In the genomic region with DNA sequence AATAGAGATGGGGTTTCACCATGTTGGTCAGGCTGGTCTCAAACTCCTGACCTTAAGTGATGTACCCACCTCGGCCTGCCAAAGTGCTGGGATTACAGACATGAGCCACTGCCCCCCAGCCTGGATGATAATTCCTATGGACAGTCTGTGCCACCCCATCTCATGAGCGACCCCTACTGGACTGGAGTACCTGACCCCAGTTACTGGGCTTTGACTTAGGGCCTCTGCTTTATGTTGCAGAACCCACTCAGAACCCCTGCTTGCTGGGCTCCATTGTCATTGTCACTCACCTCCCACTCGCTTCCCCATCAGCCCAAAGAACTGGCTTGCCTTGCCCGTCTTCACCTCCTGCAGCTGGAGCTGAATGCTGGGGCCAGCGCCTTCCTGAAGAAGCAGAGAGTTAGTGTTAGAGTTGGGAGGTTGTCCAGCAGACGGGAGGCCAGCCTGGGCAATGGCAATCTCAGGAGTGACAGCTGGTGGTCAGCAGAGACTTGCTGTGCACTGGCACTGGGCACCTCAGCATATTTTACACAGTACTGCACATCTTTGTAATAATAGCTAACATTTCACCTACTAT, we compare ENCODE assay signal across 11 cellular contexts. TPM values are rescaled to one million over a fixed set of nuclear protein-coding genes. Genes with fewer than 3 reads are reported as not detected.
A peak's percentile ranks its signal among the peaks of the same experiment; 100 is the strongest.
DNase-seq lines count a peak whose midpoint lies in the region; ATAC-seq, FAIRE-seq and TF ChIP-seq lines count a peak whose summit lies in the region.
"Had no signal": no experiment of that assay in that cellular context is flagged by ENCODE, and none has a peak within 500 bp of the region (broad histone marks: within the 10 kb centered on the region; RNA-seq: fewer than 3 reads in every experiment).

No MANE protein-coding gene starts in this region.

- H2AFZ ChIP-seq in H9 (ENCODE audit: low read length): no peak overlapping the region
- no peak overlapping the region for H2AFZ ChIP-seq in keratinocyte (ENCODE audit: control insufficient read depth, low read length)
- H2AFZ ChIP-seq in hepatocyte: no peak overlapping the region

- H3K27me3 Mint-ChIP-seq in CD4-positive, alpha-beta T cell: no peaks in the 10 kb centered on the region
- H3K27me3 Mint-ChIP-seq in H9 (ENCODE audit: low read depth) (no peaks in the 10 kb centered on the region), CD14-positive monocyte (ENCODE audit: low read depth in 3 of 3) (peaks cover 3 to 7% (median 4%) of the 10 kb centered on the region in 3 donors)

- dilution Hi-C loops in keratinocyte (cut with MboI; ENCODE audit: extremely low pct_ligation_motif_present, low sequenced_read_pairs): no loop called here

- H3K9me3 Mint-ChIP-seq in CD4-positive, alpha-beta T cell: no peaks in the 10 kb centered on the region
- no peaks in the 10 kb centered on the region for H3K9me3 Mint-ChIP-seq in H9
- H3K9me3 Mint-ChIP-seq in CD14-positive monocyte: no peaks in the 10 kb centered on the region
- H3K9me3 Mint-ChIP-seq: mesothelial cell of epicardium had no signal

- CTCF ChIA-PET in CD4-positive, alpha-beta T cell (lab: Charles Lee): no interaction called here

- H3K4me1 Mint-ChIP-seq in CD4-positive, alpha-beta T cell (ENCODE audit: low read depth): peaks cover 19% of the 10 kb centered on the region
- H3K4me1 Mint-ChIP-seq in H9 (peaks cover 9 to 16% of the 10 kb centered on the region in 2 experiments), CD14-positive monocyte (peaks cover 34% of the 10 kb centered on the region)

- intact Hi-C loops in CD4-positive, alpha-beta T cell (cut with DNase I, micrococcal nuclease): no loop called here
- intact Hi-C loops in CD14-positive monocyte (cut with micrococcal nuclease): no loop called here

- no peaks in the 10 kb centered on the region for H3K9me1 ChIP-seq in keratinocyte (ENCODE audit: control insufficient read depth, extremely low read depth, insufficient read depth, low read length)

- H3K27ac Mint-ChIP-seq in CD4-positive, alpha-beta T cell: peak overlapping the region; percentile 65
- H3K27ac Mint-ChIP-seq in H9: 0 out of 7 replicates have a peak overlapping the region, but pooled peaks of 1 of the 3 experiments have one; percentile 13
- H3K27ac Mint-ChIP-seq in CD14-positive monocyte: peak overlapping the region in 2 of 7 donors; percentile 57 to 65
- H3K27ac Mint-ChIP-seq: mesothelial cell of epicardium had no signal

- no peak overlapping the region for H2BK12ac ChIP-seq in H9 (ENCODE audit: insufficient read length, low read depth, low read length)

- H4K5ac ChIP-seq in H9 (ENCODE audit: insufficient read length, low read depth, low read length): no peak overlapping the region

- no peak overlapping the region for H2BK20ac ChIP-seq in H9 (ENCODE audit: low read depth, low read length, poor library complexity, severe bottlenecking)

- no peaks in the 10 kb centered on the region for H3K9me2 ChIP-seq in hepatocyte (replicated peaks; ENCODE audit: insufficient read depth)

- H3K56ac ChIP-seq in H9 (ENCODE audit: insufficient read length, low read depth, low read length): no peak overlapping the region

- H4K8ac ChIP-seq in H9 (replicated peaks; ENCODE audit: insufficient read length, low read depth, low read length): no peak overlapping the region

- H3K23ac ChIP-seq in H9 (ENCODE audit: insufficient read length, low read depth, low read length): no peak overlapping the region

- no peak overlapping the region for H3K14ac ChIP-seq in H9 (ENCODE audit: insufficient read depth, low read length)

- no peak overlapping the region for H4K91ac ChIP-seq in H9 (ENCODE audit: insufficient read length, low read depth, low read length)

- no peak overlapping the region for H2BK120ac ChIP-seq in H9 (ENCODE audit: low read depth, low read length, poor library complexity, severe bottlenecking)

- no peak overlapping the region for H3K4me3 Mint-ChIP-seq in CD4-positive, alpha-beta T cell
- H3K4me3 Mint-ChIP-seq in H9: no peak overlapping the region
- no peak overlapping the region for H3K4me3 Mint-ChIP-seq in CD14-positive monocyte
- H3K4me3 Mint-ChIP-seq: mesothelial cell of epicardium had no signal

- H3K18ac ChIP-seq in H9 (ENCODE audit: insufficient read length, low read depth, low read length): no peak overlapping the region

- H3K27me3 ChIP-seq in CD4-positive, alpha-beta T cell (ENCODE audit: control insufficient read depth, insufficient read depth, low read length): no peaks in the 10 kb centered on the region
- H3K27me3 ChIP-seq in H9 (ENCODE audit: insufficient read depth, low read length) (no peaks in the 10 kb centered on the region), keratinocyte (ENCODE audit: control insufficient read depth, extremely low read depth, insufficient read depth, low read length) (no peaks in the 10 kb centered on the region), hepatocyte (no peaks in the 10 kb centered on the region)

- no peak for DNase-seq in CD4-positive, alpha-beta T cell
- DNase-seq in H9 (peak; percentile 72), keratinocyte (ENCODE audit: low read depth, low spot score) (no peak), hepatocyte (ENCODE audit: low spot score) (no peak), NCI-H2171 (lab: John Stamatoyannopoulos, UW) (no peak), CD14-positive monocyte (ENCODE audit: low spot score) (no peak), GM12892 (ENCODE audit: insufficient read length) (no peak)

- no peak overlapping the region for H3K27ac ChIP-seq in CD4-positive, alpha-beta T cell (ENCODE audit: low read depth, low read length)
- H3K27ac ChIP-seq in H9 (ENCODE audit: insufficient read length, low read depth, low read length) (no peak overlapping the region), keratinocyte (ENCODE audit: control insufficient read depth, insufficient read depth, low read length) (no peak overlapping the region), hepatocyte (no peak overlapping the region)

- H3K23me2 ChIP-seq in H9 (ENCODE audit: insufficient read length, low read depth, low read length, poor library complexity, severe bottlenecking): no peaks in the 10 kb centered on the region

- no CpG with 5 or more reads among the region's 6 CpGs for WGBS in H9 (ENCODE audit: extremely low coverage, insufficient read length, low lambda C conversion rate)
- 93% methylated on average over 6 of the region's 6 CpGs for WGBS in hepatocyte (ENCODE audit: low lambda C conversion rate, missing lambda C conversion rate)

- H3K9me3 ChIP-seq in CD4-positive, alpha-beta T cell (ENCODE audit: control insufficient read depth, low read length): no peaks in the 10 kb centered on the region
- H3K9me3 ChIP-seq in H9 (ENCODE audit: control insufficient read depth, low read depth, low read length) (no peaks in the 10 kb centered on the region), keratinocyte (ENCODE audit: control insufficient read depth, low read depth, low read length) (no peaks in the 10 kb centered on the region), hepatocyte (ENCODE audit: low read depth) (no peaks in the 10 kb centered on the region)

- H3K4me2 ChIP-seq in H9 (ENCODE audit: insufficient read depth, insufficient read length, low read length) (no peak overlapping the region), keratinocyte (ENCODE audit: control insufficient read depth, extremely low read depth, insufficient read depth, low read depth, low read length) (no peak overlapping the region), hepatocyte (no peak overlapping the region)

- no peak overlapping the region for H3K4ac ChIP-seq in H9 (ENCODE audit: low read depth, low read length)

- no peak overlapping the region for H2AK5ac ChIP-seq in H9 (ENCODE audit: insufficient read length, low read length)

- ATAC-seq in CD4-positive, alpha-beta T cell (ENCODE audit: poor library complexity): no peak

- no peak for FAIRE-seq in keratinocyte (lab: Jason Lieb, UNC)
- FAIRE-seq in GM12892 (lab: Jason Lieb, UNC): no peak

- no peaks in the 10 kb centered on the region for H3K79me1 ChIP-seq in H9 (ENCODE audit: insufficient read depth, low read depth, low read length, poor library complexity, severe bottlenecking)

- H4K20me1 ChIP-seq in H9 (ENCODE audit: control insufficient read depth, insufficient read depth, insufficient read length) (peaks cover 2% of the 10 kb centered on the region), keratinocyte (ENCODE audit: control insufficient read depth, extremely low read depth, insufficient read depth, low read length) (no peaks in the 10 kb centered on the region), hepatocyte (ENCODE audit: insufficient read depth, poor library complexity, severe bottlenecking) (no peaks in the 10 kb centered on the region)

- H2BK5ac ChIP-seq in H9 (ENCODE audit: insufficient read length, low read length): no peak overlapping the region

- H3K4me1 ChIP-seq in H9 (ENCODE audit: insufficient read depth, low read length): no peaks in the 10 kb centered on the region
- H3K4me1 ChIP-seq in keratinocyte (ENCODE audit: control insufficient read depth, extremely low read depth, insufficient read depth, low read length): no peaks in the 10 kb centered on the region
- no peaks in the 10 kb centered on the region for H3K4me1 ChIP-seq in hepatocyte (ENCODE audit: insufficient read depth)

- H2BK15ac ChIP-seq in H9 (ENCODE audit: low read depth, low read length): no peak overlapping the region

- no peaks in the 10 kb centered on the region for H3K79me2 ChIP-seq in H9 (ENCODE audit: insufficient read depth, low read length)
- H3K79me2 ChIP-seq in keratinocyte (ENCODE audit: control insufficient read depth, insufficient read depth, low read length): no peaks in the 10 kb centered on the region
- no peaks in the 10 kb centered on the region for H3K79me2 ChIP-seq in hepatocyte

- no peak for TF ChIP-seq CTCF in CD4-positive, alpha-beta T cell (IDR thresholded peaks at IDR 0.05)
- TF ChIP-seq CTCF in H9 (conservative IDR thresholded peaks at IDR 0.05) (peak; percentile 81), WI38 (IDR thresholded peaks at IDR 0.05; ENCODE audit: low read depth, low read length) (peak; percentile 26; the same call in 1 of the 2 replicates), keratinocyte (optimal IDR thresholded peaks at IDR 0.05 in 1 of 3, IDR thresholded peaks at IDR 0.05 in 1 of 3, conservative IDR thresholded peaks at IDR 0.05 in 1 of 3; ENCODE audit: extremely low read depth in 1 of 3, insufficient read depth in 2 of 3, low read length in 3 of 3) (peak; percentile 36 to 61 (median 46)), hepatocyte (IDR thresholded peaks at IDR 0.05; ENCODE audit: poor library complexity) (no peak), CD14-positive monocyte (IDR thresholded peaks at IDR 0.05) (no peak)

- H3K9ac ChIP-seq in H9 (ENCODE audit: extremely low read depth, insufficient read length, low read length) (no peak overlapping the region), keratinocyte (ENCODE audit: control insufficient read depth, extremely low read depth, insufficient read depth, low read length) (no peak overlapping the region)

- no peak overlapping the region for H3K4me3 ChIP-seq in WI38 (ENCODE audit: low read depth, low read length)
- no peak overlapping the region for H3K4me3 ChIP-seq in keratinocyte (ENCODE audit: control insufficient read depth in 2 of 3, extremely low read depth in 1 of 3, insufficient read depth in 2 of 3, low read depth in 1 of 3, low read length in 3 of 3)
- no peak overlapping the region for H3K4me3 ChIP-seq in hepatocyte

- no peak for TF ChIP-seq POLR2A in GM12892 (IDR thresholded peaks at IDR 0.05; ENCODE audit: low read depth, low read length)

- peaks cover 31% of the 10 kb centered on the region for H3K36me3 Mint-ChIP-seq in CD4-positive, alpha-beta T cell (ENCODE audit: low read depth)
- H3K36me3 Mint-ChIP-seq in H9 (ENCODE audit: insufficient read depth in 1 of 3, low read depth in 3 of 3) (peaks cover 4 to 15% (median 7%) of the 10 kb centered on the region in 3 experiments; a peak in 4 of 7 replicates), CD14-positive monocyte (peaks cover 27 to 34% of the 10 kb centered on the region in 2 donors)

- POLR2A ChIA-PET in CD4-positive, alpha-beta T cell (lab: Charles Lee): interaction anchor here (0.7 to 1.5 kb wide), 2 partner anchors 135 to 274 kb away, joined by 3 read pairs; partner anchors contain the start of gene SLC35B1

- H3K36me3 ChIP-seq in keratinocyte (ENCODE audit: control insufficient read depth in 2 of 2, extremely low read depth in 1 of 2, insufficient read depth in 2 of 2, low read length in 2 of 2) (peaks cover 0 to 2% of the 10 kb centered on the region in 2 experiments), hepatocyte (replicated peaks; ENCODE audit: insufficient read depth, low read depth) (no peaks in the 10 kb centered on the region)

- no peak overlapping the region for H3T11ph ChIP-seq in H9 (ENCODE audit: low read length)

RNA-seq across cellular contexts. Expression of gene TAC4, which starts 4.0 kb away (rescaled TPM):
- total RNA-seq in CD4-positive, alpha-beta T cell: not detected
- total RNA-seq in H9 (2021): not detected in 2 replicates
- polyA plus RNA-seq in keratinocyte: not detected in 3 replicates
- polyA plus RNA-seq in keratinocyte (2011; ENCODE audit: low read depth): not detected
- not detected in 2 replicates for polyA plus RNA-seq in keratinocyte (2011; cell fraction: cytosol; rRNA removed)
- not detected in 2 replicates for polyA plus RNA-seq in keratinocyte (2011; cell fraction: nucleus; rRNA removed)
- not detected in 2 replicates for polyA plus RNA-seq in keratinocyte (2012; ENCODE audit: low replicate concordance)
- polyA minus RNA-seq in keratinocyte: not detected in 3 replicates
- polyA minus RNA-seq in keratinocyte (2011; cell fraction: cytosol; rRNA and poly(A)+ RNA removed): not detected
- not detected in 2 replicates for polyA minus RNA-seq in keratinocyte (2011; cell fraction: nucleus; rRNA and poly(A)+ RNA removed)
- total RNA-seq in hepatocyte: not detected in 2 replicates
- polyA plus RNA-seq in hepatocyte: not detected in 2 replicates
- not detected for polyA plus RNA-seq in CD14-positive monocyte
- polyA plus RNA-seq in GM12892 (2012; ENCODE audit: missing spikeins): 0.81 TPM
- total RNA-seq: HT1080; mesothelial cell of epicardium; T-helper 1 cell treated with Interleukin-12 subunit alpha and Interleukin-12 subunit beta and Interleukin-4 antibody, amounts not matched to agents 30 ng/mL and 1 ng/mL, for 36 hours had no signal

RNA-seq across cellular contexts. Expression of gene KAT7, which starts 55.4 kb away (rescaled TPM):
- total RNA-seq in CD4-positive, alpha-beta T cell: 100 to 1,000 TPM; 178 to 187 TPM
- total RNA-seq in H9 (2021) (84.6 and 93.1 TPM in 2 replicates), hepatocyte (23.2 and 30.1 TPM in 2 replicates)
- polyA plus RNA-seq in keratinocyte (8.0 to 22.8 TPM (median 19.7 TPM) in 3 replicates), hepatocyte (20.8 and 21.4 TPM in 2 replicates), CD14-positive monocyte (10 to 100 TPM; 17.5 to 28.1 TPM)
- 13.6 TPM for polyA plus RNA-seq in keratinocyte (2011; ENCODE audit: low read depth)
- polyA plus RNA-seq in keratinocyte (2011; cell fraction: cytosol; rRNA removed): 12.8 and 16.6 TPM in 2 replicates
- polyA plus RNA-seq in keratinocyte (2011; cell fraction: nucleus; rRNA removed): 22.5 and 24.3 TPM in 2 replicates
- 11.0 and 16.1 TPM in 2 replicates for polyA plus RNA-seq in keratinocyte (2012; ENCODE audit: low replicate concordance)
- polyA minus RNA-seq in keratinocyte: 18.9 to 36.9 TPM (median 26.3 TPM) in 3 replicates
- polyA minus RNA-seq in keratinocyte (2011; cell fraction: cytosol; rRNA and poly(A)+ RNA removed): 14.0 TPM
- 15.1 and 31.8 TPM in 2 replicates for polyA minus RNA-seq in keratinocyte (2011; cell fraction: nucleus; rRNA and poly(A)+ RNA removed)
- polyA plus RNA-seq in GM12892 (2012; ENCODE audit: missing spikeins): 18.7 TPM

Comparison
In these comparisons a context has a peak if more than half of its experiments do, and no peak if none do; other contexts are left out.
1. CTCF ChIP-seq: peak in H9 (single experiment), WI38 (single experiment) and keratinocyte (3 of 3); none in CD4-positive, alpha-beta T cell (single experiment), hepatocyte (single experiment) and CD14-positive monocyte (single experiment).